In genomic region chr11:35811783-35812182, GRCh38 we compare ENCODE assay signal across 19 cellular contexts.
DNase-seq lines count a peak whose midpoint lies in the region; ATAC-seq and TF ChIP-seq lines count a peak whose summit lies in the region.
"Had no signal": no experiment of that assay in that cellular context is flagged by ENCODE, and none has a peak within 500 bp of the region (broad histone marks: within the 10 kb centered on the region; RNA-seq: fewer than 3 reads in every experiment).

No MANE protein-coding gene starts in this region.

- no peaks in the 10 kb centered on the region for H3K27me3 ChIP-seq in BE2C
- H3K27me3 ChIP-seq in left ventricle myocardium inferior (ENCODE audit: low read depth): no peaks in the 10 kb centered on the region
- H3K27me3 ChIP-seq: gastroesophageal sphincter, uterus had no signal

- ATAC-seq in GM21367 (IDR thresholded peaks at IDR 0.05; ENCODE audit: unreplicated experiment) (peak; percentile 53), HG02642 (IDR thresholded peaks at IDR 0.05; ENCODE audit: poor library complexity, unreplicated experiment) (no peak), esophagus mucosa (no peak)
- ATAC-seq: effector memory CD8-positive, alpha-beta T cell; gastroesophageal sphincter had no signal

- TF ChIP-seq CTCF in BE2C (IDR thresholded peaks at IDR 0.05; ENCODE audit: low read depth, low read length) (no peak), left ventricle myocardium inferior (IDR thresholded peaks at IDR 0.05; ENCODE audit: borderline replicate concordance) (no peak)

- no peaks in the 10 kb centered on the region for H3K9me3 ChIP-seq in BE2C
- no peaks in the 10 kb centered on the region for H3K9me3 ChIP-seq in left ventricle myocardium inferior (replicated peaks)
- H3K9me3 ChIP-seq: gastroesophageal sphincter, uterus had no signal

- no peak overlapping the region for H3K4me3 ChIP-seq in BE2C (ENCODE audit: low read depth, low read length)
- H3K4me3 ChIP-seq in left ventricle myocardium inferior: no peak overlapping the region
- H3K4me3 ChIP-seq: gastroesophageal sphincter, PC-9, uterus had no signal

- intact Hi-C loops in left ventricle myocardium inferior (cut with micrococcal nuclease): no loop called here

- H3K4me1 ChIP-seq in BE2C (no peaks in the 10 kb centered on the region; the same call in 1 of the 2 replicates), left ventricle myocardium inferior (peaks cover 60% of the 10 kb centered on the region)
- H3K4me1 ChIP-seq: uterus had no signal

- peak; percentile 9 for DNase-seq in BE2C
- DNase-seq in NOMO-1 (lab: John Stamatoyannopoulos, UW; ENCODE audit: unreplicated experiment in 2 of 2): peak; percentile 69 to 73
- DNase-seq in left ventricle myocardium inferior: no peak
- DNase-seq in NCI-H2227 treated with DMSO at 0.1 percent for 48 hours (lab: John Stamatoyannopoulos, UW): no peak
- DNase-seq in activated naive CD4-positive, alpha-beta T cell (lab: John Stamatoyannopoulos, UW): no peak
- DNase-seq: activated CD4-positive, alpha-beta memory T cell treated with anti-CD3 and anti-CD28 coated beads for 36 hours; activated gamma-delta T cell; DMS 273 treated with DMSO at 0.1 percent for 48 hours; effector memory CD8-positive, alpha-beta T cell; HCEC 1CT; IMR-90; NCI-H1930; PC-9; stimulated activated CD4-positive, alpha-beta T cell treated with anti-CD3 and anti-CD28 coated beads, Interleukin-2, amount 100 ng/mL, for 48 hours; uterus had no signal

- no peaks in the 10 kb centered on the region for H3K36me3 ChIP-seq in BE2C
- no peaks in the 10 kb centered on the region for H3K36me3 ChIP-seq in left ventricle myocardium inferior
- H3K36me3 ChIP-seq: uterus had no signal

- peak overlapping the region; percentile 65 for H3K27ac ChIP-seq in left ventricle myocardium inferior (replicated peaks)
- H3K27ac ChIP-seq: gastroesophageal sphincter, PC-9, uterus had no signal

Comparison
In these comparisons a context has a peak if more than half of its experiments do, and no peak if none do; other contexts are left out.
1. DNase-seq: peak in BE2C (single experiment) and NOMO-1 (2 of 2); none in left ventricle myocardium inferior (single experiment), NCI-H2227 treated with DMSO at 0.1 percent for 48 hours (single experiment) and activated naive CD4-positive, alpha-beta T cell (0 of 4).